In the genomic region with DNA sequence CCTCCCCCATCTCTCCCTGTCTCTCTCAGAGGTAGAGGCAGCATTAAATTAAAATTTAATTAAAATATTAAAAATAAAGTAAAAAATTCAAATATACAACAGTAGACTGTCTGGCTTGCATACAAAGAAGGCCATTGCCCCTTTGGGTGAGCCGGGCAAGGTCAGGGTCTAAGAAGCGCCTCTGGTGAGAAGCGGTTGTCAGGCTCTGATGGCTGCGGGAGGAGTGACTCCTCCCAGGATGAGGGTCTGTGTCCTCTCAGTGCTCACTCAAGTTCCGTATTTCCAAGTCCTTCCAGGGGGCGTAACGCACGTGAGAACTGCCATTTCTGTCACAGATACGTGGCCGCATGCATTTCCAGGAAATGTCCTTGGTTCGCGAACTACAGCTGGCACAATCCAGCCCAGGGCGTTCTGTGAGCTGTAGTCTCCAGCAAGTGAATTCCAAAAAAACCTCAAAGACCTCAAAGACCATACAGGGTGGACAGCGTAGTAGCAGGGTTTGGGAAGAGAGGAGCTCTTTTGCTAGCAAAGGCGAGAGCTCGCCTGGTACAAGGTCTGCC, we compare ENCODE assay signal across 1 cellular context.
TF ChIP-seq lines count a peak whose summit lies in the region.

No MANE protein-coding gene starts in this region.

TF ChIP-seq in HepG2, 621 proteins besides CTCF, POLR2A, EP300 and RAD21 (continued from another document and continues in another):
- TF ChIP-seq, protein P1, sequence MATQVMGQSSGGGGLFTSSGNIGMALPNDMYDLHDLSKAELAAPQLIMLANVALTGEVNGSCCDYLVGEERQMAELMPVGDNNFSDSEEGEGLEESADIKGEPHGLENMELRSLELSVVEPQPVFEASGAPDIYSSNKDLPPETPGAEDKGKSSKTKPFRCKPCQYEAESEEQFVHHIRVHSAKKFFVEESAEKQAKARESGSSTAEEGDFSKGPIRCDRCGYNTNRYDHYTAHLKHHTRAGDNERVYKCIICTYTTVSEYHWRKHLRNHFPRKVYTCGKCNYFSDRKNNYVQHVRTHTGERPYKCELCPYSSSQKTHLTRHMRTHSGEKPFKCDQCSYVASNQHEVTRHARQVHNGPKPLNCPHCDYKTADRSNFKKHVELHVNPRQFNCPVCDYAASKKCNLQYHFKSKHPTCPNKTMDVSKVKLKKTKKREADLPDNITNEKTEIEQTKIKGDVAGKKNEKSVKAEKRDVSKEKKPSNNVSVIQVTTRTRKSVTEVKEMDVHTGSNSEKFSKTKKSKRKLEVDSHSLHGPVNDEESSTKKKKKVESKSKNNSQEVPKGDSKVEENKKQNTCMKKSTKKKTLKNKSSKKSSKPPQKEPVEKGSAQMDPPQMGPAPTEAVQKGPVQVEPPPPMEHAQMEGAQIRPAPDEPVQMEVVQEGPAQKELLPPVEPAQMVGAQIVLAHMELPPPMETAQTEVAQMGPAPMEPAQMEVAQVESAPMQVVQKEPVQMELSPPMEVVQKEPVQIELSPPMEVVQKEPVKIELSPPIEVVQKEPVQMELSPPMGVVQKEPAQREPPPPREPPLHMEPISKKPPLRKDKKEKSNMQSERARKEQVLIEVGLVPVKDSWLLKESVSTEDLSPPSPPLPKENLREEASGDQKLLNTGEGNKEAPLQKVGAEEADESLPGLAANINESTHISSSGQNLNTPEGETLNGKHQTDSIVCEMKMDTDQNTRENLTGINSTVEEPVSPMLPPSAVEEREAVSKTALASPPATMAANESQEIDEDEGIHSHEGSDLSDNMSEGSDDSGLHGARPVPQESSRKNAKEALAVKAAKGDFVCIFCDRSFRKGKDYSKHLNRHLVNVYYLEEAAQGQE (IDR thresholded peaks at IDR 0.05; ENCODE audit: borderline replicate concordance in 1 of 2, low read depth in 1 of 2, low read length in 2 of 2): peak in 1 of 2 experiments; percentile 47; a peak in 1 of 4 replicates
- no peak for TF ChIP-seq ZGPAT (CRISPR knock-in tag; IDR thresholded peaks at IDR 0.05)
- TF ChIP-seq CBX1 (IDR thresholded peaks at IDR 0.05; ENCODE audit: low read depth): peak; percentile 7
- no peak for TF ChIP-seq ZBTB7A (CRISPR knock-in tag; IDR thresholded peaks at IDR 0.05)
- TF ChIP-seq, protein P2, sequence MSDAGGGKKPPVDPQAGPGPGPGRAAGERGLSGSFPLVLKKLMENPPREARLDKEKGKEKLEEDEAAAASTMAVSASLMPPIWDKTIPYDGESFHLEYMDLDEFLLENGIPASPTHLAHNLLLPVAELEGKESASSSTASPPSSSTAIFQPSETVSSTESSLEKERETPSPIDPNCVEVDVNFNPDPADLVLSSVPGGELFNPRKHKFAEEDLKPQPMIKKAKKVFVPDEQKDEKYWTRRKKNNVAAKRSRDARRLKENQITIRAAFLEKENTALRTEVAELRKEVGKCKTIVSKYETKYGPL (CRISPR knock-in tag; IDR thresholded peaks at IDR 0.05): peak; percentile 66; the same call in 1 of the 2 replicates
- TF ChIP-seq ZNF263 (CRISPR knock-in tag; IDR thresholded peaks at IDR 0.05): peak; percentile 99
- no peak for TF ChIP-seq KLF11 (CRISPR knock-in tag; IDR thresholded peaks at IDR 0.05)
- no peak for TF ChIP-seq ZNF354B (CRISPR knock-in tag; IDR thresholded peaks at IDR 0.05)
- TF ChIP-seq ZNF326 (CRISPR knock-in tag; IDR thresholded peaks at IDR 0.05; ENCODE audit: borderline replicate concordance): peak; percentile 73; the same call in 1 of the 2 replicates
- TF ChIP-seq ZNF576 (CRISPR knock-in tag; IDR thresholded peaks at IDR 0.05): no peak
- TF ChIP-seq MTA1 (CRISPR knock-in tag; IDR thresholded peaks at IDR 0.05; ENCODE audit: borderline replicate concordance): no peak
- TF ChIP-seq, protein P3, sequence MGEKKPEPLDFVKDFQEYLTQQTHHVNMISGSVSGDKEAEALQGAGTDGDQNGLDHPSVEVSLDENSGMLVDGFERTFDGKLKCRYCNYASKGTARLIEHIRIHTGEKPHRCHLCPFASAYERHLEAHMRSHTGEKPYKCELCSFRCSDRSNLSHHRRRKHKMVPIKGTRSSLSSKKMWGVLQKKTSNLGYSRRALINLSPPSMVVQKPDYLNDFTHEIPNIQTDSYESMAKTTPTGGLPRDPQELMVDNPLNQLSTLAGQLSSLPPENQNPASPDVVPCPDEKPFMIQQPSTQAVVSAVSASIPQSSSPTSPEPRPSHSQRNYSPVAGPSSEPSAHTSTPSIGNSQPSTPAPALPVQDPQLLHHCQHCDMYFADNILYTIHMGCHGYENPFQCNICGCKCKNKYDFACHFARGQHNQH (CRISPR knock-in tag; IDR thresholded peaks at IDR 0.05): 0 out of 2 replicates have a peak, but pooled peaks have one; percentile 29
- TF ChIP-seq SMYD3 (CRISPR knock-in tag; IDR thresholded peaks at IDR 0.05): peak; percentile 78; the same call in 1 of the 2 replicates
- TF ChIP-seq RERE (CRISPR knock-in tag; IDR thresholded peaks at IDR 0.05; ENCODE audit: low read depth): 0 out of 2 replicates have a peak, but pooled peaks have one; percentile 9
- TF ChIP-seq ELF3 (CRISPR knock-in tag; IDR thresholded peaks at IDR 0.05): peak; percentile 54
- TF ChIP-seq MTF1 (CRISPR knock-in tag; IDR thresholded peaks at IDR 0.05): 0 out of 2 replicates have a peak, but pooled peaks have one; percentile 40
- TF ChIP-seq, protein P4, sequence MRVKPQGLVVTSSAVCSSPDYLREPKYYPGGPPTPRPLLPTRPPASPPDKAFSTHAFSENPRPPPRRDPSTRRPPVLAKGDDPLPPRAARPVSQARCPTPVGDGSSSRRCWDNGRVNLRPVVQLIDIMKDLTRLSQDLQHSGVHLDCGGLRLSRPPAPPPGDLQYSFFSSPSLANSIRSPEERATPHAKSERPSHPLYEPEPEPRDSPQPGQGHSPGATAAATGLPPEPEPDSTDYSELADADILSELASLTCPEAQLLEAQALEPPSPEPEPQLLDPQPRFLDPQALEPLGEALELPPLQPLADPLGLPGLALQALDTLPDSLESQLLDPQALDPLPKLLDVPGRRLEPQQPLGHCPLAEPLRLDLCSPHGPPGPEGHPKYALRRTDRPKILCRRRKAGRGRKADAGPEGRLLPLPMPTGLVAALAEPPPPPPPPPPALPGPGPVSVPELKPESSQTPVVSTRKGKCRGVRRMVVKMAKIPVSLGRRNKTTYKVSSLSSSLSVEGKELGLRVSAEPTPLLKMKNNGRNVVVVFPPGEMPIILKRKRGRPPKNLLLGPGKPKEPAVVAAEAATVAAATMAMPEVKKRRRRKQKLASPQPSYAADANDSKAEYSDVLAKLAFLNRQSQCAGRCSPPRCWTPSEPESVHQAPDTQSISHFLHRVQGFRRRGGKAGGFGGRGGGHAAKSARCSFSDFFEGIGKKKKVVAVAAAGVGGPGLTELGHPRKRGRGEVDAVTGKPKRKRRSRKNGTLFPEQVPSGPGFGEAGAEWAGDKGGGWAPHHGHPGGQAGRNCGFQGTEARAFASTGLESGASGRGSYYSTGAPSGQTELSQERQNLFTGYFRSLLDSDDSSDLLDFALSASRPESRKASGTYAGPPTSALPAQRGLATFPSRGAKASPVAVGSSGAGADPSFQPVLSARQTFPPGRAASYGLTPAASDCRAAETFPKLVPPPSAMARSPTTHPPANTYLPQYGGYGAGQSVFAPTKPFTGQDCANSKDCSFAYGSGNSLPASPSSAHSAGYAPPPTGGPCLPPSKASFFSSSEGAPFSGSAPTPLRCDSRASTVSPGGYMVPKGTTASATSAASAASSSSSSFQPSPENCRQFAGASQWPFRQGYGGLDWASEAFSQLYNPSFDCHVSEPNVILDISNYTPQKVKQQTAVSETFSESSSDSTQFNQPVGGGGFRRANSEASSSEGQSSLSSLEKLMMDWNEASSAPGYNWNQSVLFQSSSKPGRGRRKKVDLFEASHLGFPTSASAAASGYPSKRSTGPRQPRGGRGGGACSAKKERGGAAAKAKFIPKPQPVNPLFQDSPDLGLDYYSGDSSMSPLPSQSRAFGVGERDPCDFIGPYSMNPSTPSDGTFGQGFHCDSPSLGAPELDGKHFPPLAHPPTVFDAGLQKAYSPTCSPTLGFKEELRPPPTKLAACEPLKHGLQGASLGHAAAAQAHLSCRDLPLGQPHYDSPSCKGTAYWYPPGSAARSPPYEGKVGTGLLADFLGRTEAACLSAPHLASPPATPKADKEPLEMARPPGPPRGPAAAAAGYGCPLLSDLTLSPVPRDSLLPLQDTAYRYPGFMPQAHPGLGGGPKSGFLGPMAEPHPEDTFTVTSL (CRISPR knock-in tag; IDR thresholded peaks at IDR 0.05; ENCODE audit: borderline replicate concordance): 0 out of 2 replicates have a peak, but pooled peaks have one; percentile 3
- 0 out of 2 replicates have a peak, but pooled peaks have one; percentile 12 for TF ChIP-seq NCOR1 (IDR thresholded peaks at IDR 0.05; ENCODE audit: borderline replicate concordance, low read length)
- no peak for TF ChIP-seq EEA1 (CRISPR knock-in tag; IDR thresholded peaks at IDR 0.05; ENCODE audit: borderline replicate concordance)
- TF ChIP-seq SALL1 (CRISPR knock-in tag; IDR thresholded peaks at IDR 0.05): peak; percentile 47
- 0 out of 2 replicates have a peak, but pooled peaks have one; percentile 54 for TF ChIP-seq ZNF256 (CRISPR knock-in tag; conservative IDR thresholded peaks at IDR 0.05)
- TF ChIP-seq ISL2 (CRISPR knock-in tag; IDR thresholded peaks at IDR 0.05): no peak
- TF ChIP-seq THAP7 (CRISPR knock-in tag; IDR thresholded peaks at IDR 0.05): no peak
- TF ChIP-seq SUZ12 (IDR thresholded peaks at IDR 0.05; ENCODE audit: low read depth, low read length): no peak
- no peak for TF ChIP-seq HNRNPL (IDR thresholded peaks at IDR 0.05; ENCODE audit: low read depth, low read length)
- no peak for TF ChIP-seq CCAR2 (optimal IDR thresholded peaks at IDR 0.05; ENCODE audit: low read depth, low read length)
- no peak for TF ChIP-seq HIVEP1 (CRISPR knock-in tag; IDR thresholded peaks at IDR 0.05)
- TF ChIP-seq MIXL1 (CRISPR knock-in tag; IDR thresholded peaks at IDR 0.05): no peak
- peak; percentile 49; the same call in 1 of the 2 replicates for TF ChIP-seq ZBTB20 (CRISPR knock-in tag; IDR thresholded peaks at IDR 0.05; ENCODE audit: borderline replicate concordance, low read depth)
- no peak for TF ChIP-seq RBM22 (optimal IDR thresholded peaks at IDR 0.05; ENCODE audit: low read length)
- no peak; the same call in 1 of the 2 replicates for TF ChIP-seq ZNF557 (CRISPR knock-in tag; IDR thresholded peaks at IDR 0.05)
- TF ChIP-seq ZBTB43 (CRISPR knock-in tag; conservative IDR thresholded peaks at IDR 0.05): 0 out of 2 replicates have a peak, but pooled peaks have one; percentile 37
- TF ChIP-seq ZNF563 (CRISPR knock-in tag; IDR thresholded peaks at IDR 0.05): no peak
- peak; percentile 92 for TF ChIP-seq TGIF2 (CRISPR knock-in tag; IDR thresholded peaks at IDR 0.05)
- no peak for TF ChIP-seq NR2F2 (IDR thresholded peaks at IDR 0.05; ENCODE audit: borderline replicate concordance, low read depth)
- no peak for TF ChIP-seq ZNF160 (CRISPR knock-in tag; IDR thresholded peaks at IDR 0.05)
